Comparison of ENCODE assay signal across 23 cellular contexts in the genomic region with DNA sequence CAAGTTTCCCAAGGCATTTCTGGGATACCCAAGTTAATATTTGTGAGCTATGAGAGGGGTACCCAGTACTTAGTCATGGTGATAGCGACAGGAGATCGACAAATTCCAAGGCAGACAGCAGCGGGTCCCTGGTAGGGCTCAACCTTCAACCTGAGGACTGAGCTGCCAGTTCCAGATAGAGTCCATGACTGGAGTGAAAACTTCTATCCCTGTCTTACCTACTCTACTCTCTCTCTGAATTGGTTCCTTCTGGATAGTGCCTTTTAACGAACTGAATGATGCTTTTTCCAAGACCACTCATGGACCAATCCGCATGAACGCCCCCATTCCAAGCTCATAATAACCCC.
DNase-seq lines count a peak whose midpoint lies in the region; ATAC-seq, FAIRE-seq and TF ChIP-seq lines count a peak whose summit lies in the region.
"Had no signal": no experiment of that assay in that cellular context is flagged by ENCODE, and none has a peak within 500 bp of the region (broad histone marks: within the 10 kb centered on the region; RNA-seq: fewer than 3 reads in every experiment).

No MANE protein-coding gene starts in this region.

- peaks cover 9% of the 10 kb centered on the region for H3K9me3 Mint-ChIP-seq in Calu3 (ENCODE audit: low read depth, unreplicated experiment)

- no peak overlapping the region for H3K18ac ChIP-seq in H1 (ENCODE audit: extremely low read depth, low read length)

- H2BK120ac ChIP-seq in H1 (replicated peaks; ENCODE audit: low read depth, low read length), result no peak overlapping the region

- no peak overlapping the region for H4K5ac ChIP-seq in H1 (ENCODE audit: insufficient read length, low read depth, low read length)

- no peak overlapping the region for H3K4ac ChIP-seq in H1 (replicated peaks; ENCODE audit: insufficient read length, low read depth, low read length)

- TF ChIP-seq POLR2A in H1 (IDR thresholded peaks at IDR 0.05; ENCODE audit: control extremely low read depth in 1 of 2, low read depth in 2 of 2, low read length in 2 of 2), result no peak
- TF ChIP-seq POLR2A in right lobe of liver (IDR thresholded peaks at IDR 0.05), result no peak

- peaks cover 0 to 2% (median 0%) of the 10 kb centered on the region in 4 experiments; a peak in 1 of 7 replicates for H3K4me1 ChIP-seq in H1 (replicated peaks in 1 of 4; ENCODE audit: control insufficient read depth in 3 of 4, insufficient read depth in 4 of 4, low read length in 3 of 4)
- H3K4me1 ChIP-seq in right lobe of liver, result peaks cover 0 to 7% (median 2%) of the 10 kb centered on the region in 4 donors
- H3K4me1 ChIP-seq: BLaER1 had no signal

- TF ChIP-seq EP300 in H1 (IDR thresholded peaks at IDR 0.05; ENCODE audit: borderline replicate concordance in 1 of 2, low read depth in 2 of 2, low read length in 2 of 2), result no peak

- no peak overlapping the region for H2BK5ac ChIP-seq in H1 (ENCODE audit: low read depth, low read length)

- no peaks in the 10 kb centered on the region for H3K23me2 ChIP-seq in H1 (ENCODE audit: low read depth, low read length)

- H4K20me1 ChIP-seq in H1 (replicated peaks in 1 of 2; ENCODE audit: control insufficient read depth in 1 of 2, insufficient read depth in 2 of 2, low read length in 2 of 2), result no peaks in the 10 kb centered on the region
- H4K20me1 ChIP-seq: BLaER1 had no signal

- H3K79me2 ChIP-seq in H1 (ENCODE audit: control insufficient read depth in 1 of 2, insufficient read depth in 2 of 2, low read length in 2 of 2), result no peaks in the 10 kb centered on the region

- WGBS in H1 (ENCODE audit: extremely low coverage in 1 of 2, insufficient coverage in 1 of 2, insufficient read length in 1 of 2, insufficient replicate concordance in 2 of 2, low coverage in 1 of 2, low lambda C conversion rate in 2 of 2, missing lambda C conversion rate in 1 of 2), 2 experiments, result 87% methylated on average over 6 of the region's 6 CpGs; no CpG with 5 or more reads in 1 of the 2 experiments
- 66% methylated on average over 3 of the region's 6 CpGs for WGBS in right lobe of liver (ENCODE audit: insufficient coverage, low coverage, low lambda C conversion rate, missing lambda C conversion rate)

- no TSS peak for BruUV-seq in Calu3 (replicated peaks; lab: Mats Ljungman, UMichigan)

- H3K4me3 Mint-ChIP-seq in Calu3 (ENCODE audit: low read depth, unreplicated experiment), result peak overlapping the region; percentile 22
- H3K4me3 Mint-ChIP-seq: CD14-positive monocyte; CD4-positive, alpha-beta memory T cell; HFFc6 had no signal

- no peak overlapping the region for H4K8ac ChIP-seq in H1 (ENCODE audit: extremely low read depth, insufficient read depth, low read length)

- peak overlapping the region; percentile 26; the same call in 1 of the 2 replicates for H2AFZ ChIP-seq in H1 (ENCODE audit: low read length)
- H2AFZ ChIP-seq: GM23248 had no signal

- no peak overlapping the region for H2AK5ac ChIP-seq in H1 (ENCODE audit: low read depth, low read length)

- H3K4me1 Mint-ChIP-seq in Calu3 (ENCODE audit: low read depth, unreplicated experiment), result peaks cover 13% of the 10 kb centered on the region
- H3K4me1 Mint-ChIP-seq: CD14-positive monocyte; CD4-positive, alpha-beta memory T cell had no signal

- H3K27ac Mint-ChIP-seq in Calu3 (ENCODE audit: unreplicated experiment), result peak overlapping the region; percentile 53
- H3K27ac Mint-ChIP-seq: CD14-positive monocyte; CD4-positive, alpha-beta memory T cell; HFFc6 had no signal

- no peaks in the 10 kb centered on the region for H3K79me1 ChIP-seq in H1 (ENCODE audit: low read depth, low read length)

- no peak overlapping the region for H2BK15ac ChIP-seq in H1 (ENCODE audit: low read length)

- H3K56ac ChIP-seq in H1 (replicated peaks; ENCODE audit: insufficient read length, low read depth, low read length), result no peak overlapping the region

- H3K4me3 ChIP-seq in H1 (ENCODE audit: extremely low read depth in 1 of 4, insufficient read depth in 2 of 4, low read depth in 3 of 4, low read length in 4 of 4) (no peak overlapping the region), right lobe of liver (no peak overlapping the region)
- H3K4me3 ChIP-seq: BLaER1, GM23248 had no signal

- no peak overlapping the region for H3K4me2 ChIP-seq in H1 (ENCODE audit: insufficient read depth in 1 of 2, low read depth in 2 of 2, low read length in 2 of 2)
- H3K4me2 ChIP-seq: BLaER1 had no signal

- TF ChIP-seq RAD21 in H1 (IDR thresholded peaks at IDR 0.05 in 1 of 2, conservative IDR thresholded peaks at IDR 0.05 in 1 of 2; ENCODE audit: low read depth in 2 of 2, low read length in 2 of 2), result no peak

- no peak for FAIRE-seq in H1 (lab: Jason Lieb, UNC)
- FAIRE-seq: GM12891, GM19239 had no signal

- no peak overlapping the region for H4K91ac ChIP-seq in H1 (replicated peaks; ENCODE audit: insufficient read length, low read length)

- H3K23ac ChIP-seq in H1 (ENCODE audit: insufficient read length), result no peak overlapping the region

- no peak overlapping the region for H3K14ac ChIP-seq in H1 (ENCODE audit: insufficient read length)

- in situ Hi-C loops in G401 (cut with HindIII; ENCODE audit: low sequenced_read_pairs), result no loop called here

- H3K27me3 Mint-ChIP-seq in Calu3 (ENCODE audit: unreplicated experiment), result no peaks in the 10 kb centered on the region
- H3K27me3 Mint-ChIP-seq: CD4-positive, alpha-beta memory T cell had no signal

- no peaks in the 10 kb centered on the region for H3K36me3 ChIP-seq in H1 (ENCODE audit: control insufficient read depth in 2 of 4, insufficient read depth in 4 of 4, low read length in 3 of 4)
- H3K36me3 ChIP-seq in right lobe of liver, result no peaks in the 10 kb centered on the region
- H3K36me3 ChIP-seq: BLaER1 had no signal

- peak; percentile 63 to 80 (median 66) for ATAC-seq in right lobe of liver
- ATAC-seq: HCT116 had no signal

- TF ChIP-seq CTCF in Calu3 (IDR thresholded peaks at IDR 0.05; ENCODE audit: unreplicated experiment) (no peak), H1 (IDR thresholded peaks at IDR 0.05; ENCODE audit: control extremely low read depth in 1 of 3, insufficient read depth in 1 of 3, low read depth in 1 of 3, low read length in 3 of 3) (no peak), right lobe of liver (IDR thresholded peaks at IDR 0.05) (no peak)

- intact Hi-C loops in Calu3 (cut with micrococcal nuclease; ENCODE audit: unreplicated experiment) (loop anchor here (10.0 kb wide), 2 partner anchors 69 to 321 kb away; no protein-coding TSS in a partner anchor), right lobe of liver (cut with DNase I) (no loop called here)

- no peak overlapping the region for H2BK20ac ChIP-seq in H1 (ENCODE audit: low read length)

- POLR2A ChIA-PET in H1 (lab: Charles Lee; ENCODE audit: partially characterized antibody), result no interaction called here

- CTCF ChIA-PET in Calu3 (lab: Charles Lee), result no interaction called here
- CTCF ChIA-PET in H1 (lab: Charles Lee; ENCODE audit: partially characterized antibody), result no interaction called here

- H3K9me3 ChIP-seq in H1 (ENCODE audit: insufficient read depth in 2 of 2, low read depth in 1 of 2, low read length in 1 of 2) (peaks cover 3 to 6% of the 10 kb centered on the region in 2 experiments; a peak in 1 of 4 replicates), right lobe of liver (peaks cover 0 to 11% (median 3%) of the 10 kb centered on the region in 4 donors)

- H2BK12ac ChIP-seq in H1 (ENCODE audit: low read depth, low read length), result no peak overlapping the region

- no peaks in the 10 kb centered on the region for H3K27me3 ChIP-seq in H1 (replicated peaks in 1 of 4; ENCODE audit: control insufficient read depth in 3 of 4, extremely low read depth in 1 of 4, insufficient read depth in 3 of 4, low read length in 3 of 4)
- H3K27me3 ChIP-seq in right lobe of liver, result no peaks in the 10 kb centered on the region
- H3K27me3 ChIP-seq: BLaER1 had no signal

- H3K27ac ChIP-seq in H1 (ENCODE audit: low read depth, low read length) (no peak overlapping the region), right lobe of liver (peak overlapping the region in 1 of 3 donors; percentile 46)
- H3K27ac ChIP-seq: BLaER1, GM23248, HL-60 had no signal

- DNase-seq in Calu3, result no peak
- DNase-seq in H1 (ENCODE audit: low read depth in 1 of 2, low spot score in 2 of 2), result no peak
- DNase-seq in right lobe of liver, result no peak
- DNase-seq in activated naive CD4-positive, alpha-beta T cell (lab: John Stamatoyannopoulos, UW), result no peak
- no peak for DNase-seq in G401 (ENCODE audit: low spot score)
- DNase-seq in NK-92 treated with Interleukin-12 subunit alpha and Interleukin-12 subunit beta, amount 100 ng/mL, for 24 hours (lab: John Stamatoyannopoulos, UW), result no peak
- DNase-seq in stimulated activated CD4-positive, alpha-beta T cell treated with anti-CD3 and anti-CD28 coated beads, Interleukin-2, amount 100 ng/mL, for 24 hours, result no peak
- DNase-seq: 8988T; CD4-positive, alpha-beta memory T cell; DMS 273 treated with DMSO at 0.1 percent for 48 hours; DMS53; DND-41; EL; GM23248; H7; HFFc6; IMR-90 had no signal

- no peaks in the 10 kb centered on the region for H3K36me3 Mint-ChIP-seq in Calu3 (ENCODE audit: insufficient read depth, unreplicated experiment)
- H3K36me3 Mint-ChIP-seq: CD14-positive monocyte; CD4-positive, alpha-beta memory T cell had no signal

- H3K9ac ChIP-seq in H1 (replicated peaks in 1 of 4; ENCODE audit: extremely low read depth in 1 of 4, low read depth in 3 of 4, low read length in 3 of 4), result no peak overlapping the region
- H3K9ac ChIP-seq: BLaER1, GM23248 had no signal

TF ChIP-seq in H1, 55 proteins besides CTCF, POLR2A, EP300 and RAD21 (continues in another document):
- TF ChIP-seq SP1 (IDR thresholded peaks at IDR 0.05; ENCODE audit: low read depth, low read length) (no peak), ZNF274 (IDR thresholded peaks at IDR 0.05; ENCODE audit: borderline replicate concordance, extremely low read depth, low read length) (no peak), SP2 (IDR thresholded peaks at IDR 0.05; ENCODE audit: low read length) (no peak), SIX5 (IDR thresholded peaks at IDR 0.05; ENCODE audit: low read depth, low read length) (no peak), CTBP2 (IDR thresholded peaks at IDR 0.05; ENCODE audit: borderline replicate concordance, insufficient read depth, insufficient read length, low read length) (no peak)
- TF ChIP-seq, protein P1, sequence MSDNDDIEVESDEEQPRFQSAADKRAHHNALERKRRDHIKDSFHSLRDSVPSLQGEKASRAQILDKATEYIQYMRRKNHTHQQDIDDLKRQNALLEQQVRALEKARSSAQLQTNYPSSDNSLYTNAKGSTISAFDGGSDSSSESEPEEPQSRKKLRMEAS (IDR thresholded peaks at IDR 0.05), result no peak
- TF ChIP-seq, protein P2, sequence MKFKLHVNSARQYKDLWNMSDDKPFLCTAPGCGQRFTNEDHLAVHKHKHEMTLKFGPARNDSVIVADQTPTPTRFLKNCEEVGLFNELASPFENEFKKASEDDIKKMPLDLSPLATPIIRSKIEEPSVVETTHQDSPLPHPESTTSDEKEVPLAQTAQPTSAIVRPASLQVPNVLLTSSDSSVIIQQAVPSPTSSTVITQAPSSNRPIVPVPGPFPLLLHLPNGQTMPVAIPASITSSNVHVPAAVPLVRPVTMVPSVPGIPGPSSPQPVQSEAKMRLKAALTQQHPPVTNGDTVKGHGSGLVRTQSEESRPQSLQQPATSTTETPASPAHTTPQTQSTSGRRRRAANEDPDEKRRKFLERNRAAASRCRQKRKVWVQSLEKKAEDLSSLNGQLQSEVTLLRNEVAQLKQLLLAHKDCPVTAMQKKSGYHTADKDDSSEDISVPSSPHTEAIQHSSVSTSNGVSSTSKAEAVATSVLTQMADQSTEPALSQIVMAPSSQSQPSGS (IDR thresholded peaks at IDR 0.05; ENCODE audit: low read length), result no peak
